Comparison of ENCODE assay signal across 19 cellular contexts in genomic region chr22:32123657-32124056, GRCh38. TPM values are rescaled to one million over a fixed set of nuclear protein-coding genes. Genes with fewer than 3 reads are reported as not detected.
A peak's percentile ranks its signal among the peaks of the same experiment; 100 is the strongest.
DNase-seq lines count a peak whose midpoint lies in the region; ATAC-seq and TF ChIP-seq lines count a peak whose summit lies in the region.
"Had no signal": no experiment of that assay in that cellular context is flagged by ENCODE, and none has a peak within 500 bp of the region (broad histone marks: within the 10 kb centered on the region; RNA-seq: fewer than 3 reads in every experiment).

No MANE protein-coding gene starts in this region.

- peaks cover 15% of the 10 kb centered on the region for H3K27me3 Mint-ChIP-seq in Calu3 (ENCODE audit: unreplicated experiment)
- H3K27me3 Mint-ChIP-seq: activated naive CD8-positive, alpha-beta T cell treated with anti-CD3 and anti-CD28 coated beads, Interleukin-2, amount 50 U/mL, for 24 hours had no signal

- H3K27ac Mint-ChIP-seq in Calu3 (ENCODE audit: unreplicated experiment), result no peak overlapping the region
- H3K27ac Mint-ChIP-seq: activated naive CD8-positive, alpha-beta T cell treated with anti-CD3 and anti-CD28 coated beads, Interleukin-2, amount 50 U/mL, for 24 hours; stimulated activated memory B cell treated with anti-CD40 and anti-IgM and Interleukin-4, amounts not matched to agents 10 μg/mL and 1 μg/mL and 100 μg/mL, for 72 hours had no signal

- no peaks in the 10 kb centered on the region for H3K36me3 ChIP-seq in HEK293 (ENCODE audit: control insufficient read depth in 2 of 2, insufficient read depth in 1 of 2, low read length in 2 of 2)
- no peaks in the 10 kb centered on the region for H3K36me3 ChIP-seq in HAP-1 (replicated peaks)
- H3K36me3 ChIP-seq: transverse colon had no signal

- H3K27ac ChIP-seq in HEK293 (ENCODE audit: extremely low read depth, low read depth, low read length) (no peak overlapping the region), VCaP (peak overlapping the region; percentile 24; the same call in 1 of the 2 replicates)
- H3K27ac ChIP-seq: transverse colon had no signal

- no peaks in the 10 kb centered on the region for H3K27me3 ChIP-seq in HAP-1 (ENCODE audit: low read depth)
- H3K27me3 ChIP-seq: transverse colon had no signal

- H3K9me3 Mint-ChIP-seq in Calu3 (ENCODE audit: low read depth, unreplicated experiment), result no peaks in the 10 kb centered on the region
- H3K9me3 Mint-ChIP-seq: activated naive CD8-positive, alpha-beta T cell treated with anti-CD3 and anti-CD28 coated beads, Interleukin-2, amount 50 U/mL, for 24 hours; activated T-cell treated with anti-CD3 and anti-CD28 coated beads, Interleukin-2, amount 50 U/mL, for 4 hours; stimulated activated memory B cell treated with anti-CD40 and anti-IgM and Interleukin-4, amounts not matched to agents 10 μg/mL and 1 μg/mL and 100 μg/mL, for 72 hours had no signal

- H3K9me3 ChIP-seq in HEK293 (ENCODE audit: control insufficient read depth, insufficient read depth, low read depth, low read length), result no peaks in the 10 kb centered on the region
- H3K9me3 ChIP-seq in HAP-1, result no peaks in the 10 kb centered on the region
- H3K9me3 ChIP-seq: transverse colon had no signal

- intact Hi-C loops in Calu3 (cut with micrococcal nuclease; ENCODE audit: unreplicated experiment), result no loop called here
- intact Hi-C loops in left colon (cut with DNase I, micrococcal nuclease), result no loop called here

- BruUV-seq in Calu3 (replicated peaks; lab: Mats Ljungman, UMichigan), result no TSS peak

- CTCF ChIA-PET in Calu3 (lab: Charles Lee) (interaction anchor here (0.6 kb wide), 1 partner anchor 19 kb away, joined by 3 read pairs; no protein-coding TSS in a partner anchor), HEK293 (lab: Yijun Ruan, JAX) (no interaction called here)

- H3K4me1 ChIP-seq in HEK293 (ENCODE audit: control insufficient read depth, insufficient read depth, low read length), result no peaks in the 10 kb centered on the region
- H3K4me1 ChIP-seq in HAP-1, result no peaks in the 10 kb centered on the region
- H3K4me1 ChIP-seq: transverse colon had no signal

- no peaks in the 10 kb centered on the region for H3K36me3 Mint-ChIP-seq in Calu3 (ENCODE audit: insufficient read depth, unreplicated experiment)
- H3K36me3 Mint-ChIP-seq: stimulated activated memory B cell treated with anti-CD40 and anti-IgM and Interleukin-4, amounts not matched to agents 10 μg/mL and 1 μg/mL and 100 μg/mL, for 72 hours had no signal

- no peaks in the 10 kb centered on the region for H3K4me1 Mint-ChIP-seq in Calu3 (ENCODE audit: low read depth, unreplicated experiment)

- H3K4me3 ChIP-seq in HEK293 (ENCODE audit: low read depth, low read length) (no peak overlapping the region), HAP-1 (no peak overlapping the region)
- H3K4me3 ChIP-seq: transverse colon had no signal

- ATAC-seq in left colon (peak; percentile 56), HG03097 (IDR thresholded peaks at IDR 0.05; ENCODE audit: low FRiP score, unreplicated experiment) (no peak)
- ATAC-seq: activated naive CD8-positive, alpha-beta T cell treated with anti-CD3 and anti-CD28 coated beads, Interleukin-2, amount 50 U/mL, for 24 hours; activated T-cell treated with anti-CD3 and anti-CD28 coated beads, Interleukin-2, amount 50 U/mL, for 4 hours; stimulated activated memory B cell treated with anti-CD40 and anti-IgM and Interleukin-4, amounts not matched to agents 10 μg/mL and 1 μg/mL and 100 μg/mL, for 72 hours had no signal

- POLR2A ChIA-PET in HEK293 (lab: Yijun Ruan, JAX), result no interaction called here

- H3K4me3 Mint-ChIP-seq in Calu3 (ENCODE audit: low read depth, unreplicated experiment), result no peak overlapping the region
- H3K4me3 Mint-ChIP-seq: activated naive CD8-positive, alpha-beta T cell treated with anti-CD3 and anti-CD28 coated beads, Interleukin-2, amount 50 U/mL, for 24 hours; activated T-cell treated with anti-CD3 and anti-CD28 coated beads, Interleukin-2, amount 50 U/mL, for 4 hours; stimulated activated memory B cell treated with anti-CD40 and anti-IgM and Interleukin-4, amounts not matched to agents 10 μg/mL and 1 μg/mL and 100 μg/mL, for 72 hours had no signal

- in situ Hi-C loops in HAP-1 (cut with MboI; ENCODE audit: low sequenced_read_pairs), result no loop called here

- DNase-seq in Calu3 (peak; percentile 45), left colon (no peak), HAP-1 (ENCODE audit: low spot score in 2 of 2) (no peak), foreskin melanocyte (no peak), GM19238 (ENCODE audit: insufficient read length, low spot score) (no peak)
- DNase-seq: activated CD4-positive, alpha-beta T cell treated with anti-CD3 and anti-CD28 coated beads, Interleukin-2, amount 50 U/mL, for 1 hour; activated naive CD8-positive, alpha-beta T cell treated with anti-CD3 and anti-CD28 coated beads, Interleukin-2, amount 50 U/mL, for 24 hours; activated T-cell treated with anti-CD3 and anti-CD28 coated beads, Interleukin-2, amount 50 U/mL, for 4 hours; caudate nucleus; foreskin fibroblast; NCI-H1694 treated with DMSO at 0.1 percent for 48 hours; NCI-H510A; nucleus accumbens; transverse colon had no signal

- TF ChIP-seq CTCF in Calu3 (IDR thresholded peaks at IDR 0.05; ENCODE audit: unreplicated experiment), result no peak
- TF ChIP-seq CTCF in HEK293 (tag by site-specific recombination; IDR thresholded peaks at IDR 0.05), result 0 out of 2 replicates have a peak, but pooled peaks have one; percentile 11
- TF ChIP-seq CTCF in VCaP (conservative IDR thresholded peaks at IDR 0.05), result peak; percentile 73

TF ChIP-seq in HEK293, 187 proteins besides CTCF, POLR2A, EP300 and RAD21:
- no peak for TF ChIP-seq ZNF776 (tag by site-specific recombination; IDR thresholded peaks at IDR 0.05; ENCODE audit: borderline replicate concordance)
- no peak for TF ChIP-seq HOXC10 (CRISPR knock-in tag; IDR thresholded peaks at IDR 0.05)
- 0 out of 2 replicates have a peak, but pooled peaks have one; percentile 5 for TF ChIP-seq ZNF654 (tag by site-specific recombination; IDR thresholded peaks at IDR 0.05; ENCODE audit: low read depth)
- TF ChIP-seq KLF10 (tag by site-specific recombination; IDR thresholded peaks at IDR 0.05), result no peak
- TF ChIP-seq, protein P1, sequence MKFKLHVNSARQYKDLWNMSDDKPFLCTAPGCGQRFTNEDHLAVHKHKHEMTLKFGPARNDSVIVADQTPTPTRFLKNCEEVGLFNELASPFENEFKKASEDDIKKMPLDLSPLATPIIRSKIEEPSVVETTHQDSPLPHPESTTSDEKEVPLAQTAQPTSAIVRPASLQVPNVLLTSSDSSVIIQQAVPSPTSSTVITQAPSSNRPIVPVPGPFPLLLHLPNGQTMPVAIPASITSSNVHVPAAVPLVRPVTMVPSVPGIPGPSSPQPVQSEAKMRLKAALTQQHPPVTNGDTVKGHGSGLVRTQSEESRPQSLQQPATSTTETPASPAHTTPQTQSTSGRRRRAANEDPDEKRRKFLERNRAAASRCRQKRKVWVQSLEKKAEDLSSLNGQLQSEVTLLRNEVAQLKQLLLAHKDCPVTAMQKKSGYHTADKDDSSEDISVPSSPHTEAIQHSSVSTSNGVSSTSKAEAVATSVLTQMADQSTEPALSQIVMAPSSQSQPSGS (tag by site-specific recombination; IDR thresholded peaks at IDR 0.05; ENCODE audit: low read depth), result no peak
- no peak for TF ChIP-seq ZNF580 (tag by site-specific recombination; IDR thresholded peaks at IDR 0.05)

RNA-seq across cellular contexts. Expression of gene C22orf42, which starts 35.4 kb away (rescaled TPM):
- not detected in 2 replicates for total RNA-seq in Calu3 (2022)
- not detected for total RNA-seq in left colon
- total RNA-seq: activated T-cell treated with anti-CD3 and anti-CD28 coated beads, Interleukin-2, amount 50 U/mL, for 4 hours; RPMI7951; transverse colon had no signal
